2 cellular contexts compared by ENCODE assay signal in the genomic region with DNA sequence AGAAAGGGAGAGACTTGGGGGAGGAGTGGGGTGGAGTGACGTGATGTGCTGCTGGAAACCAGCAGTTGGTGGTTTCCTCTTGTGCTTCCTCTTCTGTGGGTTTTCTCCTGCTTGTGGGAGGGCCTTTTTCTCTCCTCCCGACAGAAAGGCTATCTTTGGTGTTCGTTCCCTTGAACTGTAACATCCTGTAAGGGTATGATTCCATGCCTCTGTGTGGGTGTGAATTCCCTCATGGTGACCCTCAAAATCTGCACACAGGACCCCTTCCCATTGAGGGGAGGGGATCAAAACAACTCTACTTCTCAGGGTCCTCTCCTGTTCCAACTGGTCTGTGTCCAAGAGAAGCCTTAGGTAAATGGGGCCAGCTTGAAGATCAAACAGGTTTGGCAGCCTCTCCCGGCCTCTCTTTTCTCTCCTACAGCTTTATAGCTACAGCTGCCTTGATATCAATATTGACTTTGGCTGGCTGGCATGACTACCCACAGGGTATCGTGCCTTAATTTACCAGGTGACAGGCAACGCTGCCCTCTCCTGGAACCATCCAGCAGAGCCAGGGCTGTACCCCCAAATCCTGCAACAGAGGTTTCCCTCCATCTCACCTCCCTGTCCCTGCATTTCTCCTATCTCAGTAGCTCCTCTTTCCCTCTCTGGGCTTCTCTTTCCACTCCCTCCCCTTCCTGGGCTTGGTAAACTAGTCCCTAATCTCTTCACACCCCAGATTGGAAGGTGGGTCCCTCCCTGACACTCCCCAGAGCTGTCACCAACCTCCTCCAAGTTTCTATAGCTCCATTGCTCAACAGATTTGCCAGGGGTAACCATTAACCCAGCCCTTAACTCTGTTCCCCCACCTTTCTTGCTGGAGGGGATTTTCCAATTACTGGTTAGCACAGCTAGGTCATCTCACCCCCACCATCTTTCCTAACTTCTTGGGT.
TF ChIP-seq lines count a peak whose summit lies in the region.

No MANE protein-coding gene starts in this region.

TF ChIP-seq in GM23338, 12 proteins besides CTCF, POLR2A, EP300 and RAD21 (continues in another document):
- TF ChIP-seq EZH2phosphoT487 (IDR thresholded peaks at IDR 0.05; ENCODE audit: unreplicated experiment) (no peak), POLR2AphosphoS5 (IDR thresholded peaks at IDR 0.05; ENCODE audit: low read depth) (no peak), JUNB (IDR thresholded peaks at IDR 0.05; ENCODE audit: unreplicated experiment) (no peak), STAT1 (IDR thresholded peaks at IDR 0.05; ENCODE audit: unreplicated experiment) (no peak), CREB1 (CRISPR knock-in tag; IDR thresholded peaks at IDR 0.05; ENCODE audit: low read depth) (no peak), NANOG (IDR thresholded peaks at IDR 0.05; ENCODE audit: borderline replicate concordance) (no peak), EZH2 (IDR thresholded peaks at IDR 0.05; ENCODE audit: low read depth, unreplicated experiment) (no peak), ZNF331 (CRISPR knock-in tag; IDR thresholded peaks at IDR 0.05; ENCODE audit: low read depth) (no peak), ZNF114 (CRISPR knock-in tag; IDR thresholded peaks at IDR 0.05) (no peak)
- TF ChIP-seq, protein P1, sequence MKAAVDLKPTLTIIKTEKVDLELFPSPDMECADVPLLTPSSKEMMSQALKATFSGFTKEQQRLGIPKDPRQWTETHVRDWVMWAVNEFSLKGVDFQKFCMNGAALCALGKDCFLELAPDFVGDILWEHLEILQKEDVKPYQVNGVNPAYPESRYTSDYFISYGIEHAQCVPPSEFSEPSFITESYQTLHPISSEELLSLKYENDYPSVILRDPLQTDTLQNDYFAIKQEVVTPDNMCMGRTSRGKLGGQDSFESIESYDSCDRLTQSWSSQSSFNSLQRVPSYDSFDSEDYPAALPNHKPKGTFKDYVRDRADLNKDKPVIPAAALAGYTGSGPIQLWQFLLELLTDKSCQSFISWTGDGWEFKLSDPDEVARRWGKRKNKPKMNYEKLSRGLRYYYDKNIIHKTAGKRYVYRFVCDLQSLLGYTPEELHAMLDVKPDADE (IDR thresholded peaks at IDR 0.05) = no peak
- TF ChIP-seq, protein P2, sequence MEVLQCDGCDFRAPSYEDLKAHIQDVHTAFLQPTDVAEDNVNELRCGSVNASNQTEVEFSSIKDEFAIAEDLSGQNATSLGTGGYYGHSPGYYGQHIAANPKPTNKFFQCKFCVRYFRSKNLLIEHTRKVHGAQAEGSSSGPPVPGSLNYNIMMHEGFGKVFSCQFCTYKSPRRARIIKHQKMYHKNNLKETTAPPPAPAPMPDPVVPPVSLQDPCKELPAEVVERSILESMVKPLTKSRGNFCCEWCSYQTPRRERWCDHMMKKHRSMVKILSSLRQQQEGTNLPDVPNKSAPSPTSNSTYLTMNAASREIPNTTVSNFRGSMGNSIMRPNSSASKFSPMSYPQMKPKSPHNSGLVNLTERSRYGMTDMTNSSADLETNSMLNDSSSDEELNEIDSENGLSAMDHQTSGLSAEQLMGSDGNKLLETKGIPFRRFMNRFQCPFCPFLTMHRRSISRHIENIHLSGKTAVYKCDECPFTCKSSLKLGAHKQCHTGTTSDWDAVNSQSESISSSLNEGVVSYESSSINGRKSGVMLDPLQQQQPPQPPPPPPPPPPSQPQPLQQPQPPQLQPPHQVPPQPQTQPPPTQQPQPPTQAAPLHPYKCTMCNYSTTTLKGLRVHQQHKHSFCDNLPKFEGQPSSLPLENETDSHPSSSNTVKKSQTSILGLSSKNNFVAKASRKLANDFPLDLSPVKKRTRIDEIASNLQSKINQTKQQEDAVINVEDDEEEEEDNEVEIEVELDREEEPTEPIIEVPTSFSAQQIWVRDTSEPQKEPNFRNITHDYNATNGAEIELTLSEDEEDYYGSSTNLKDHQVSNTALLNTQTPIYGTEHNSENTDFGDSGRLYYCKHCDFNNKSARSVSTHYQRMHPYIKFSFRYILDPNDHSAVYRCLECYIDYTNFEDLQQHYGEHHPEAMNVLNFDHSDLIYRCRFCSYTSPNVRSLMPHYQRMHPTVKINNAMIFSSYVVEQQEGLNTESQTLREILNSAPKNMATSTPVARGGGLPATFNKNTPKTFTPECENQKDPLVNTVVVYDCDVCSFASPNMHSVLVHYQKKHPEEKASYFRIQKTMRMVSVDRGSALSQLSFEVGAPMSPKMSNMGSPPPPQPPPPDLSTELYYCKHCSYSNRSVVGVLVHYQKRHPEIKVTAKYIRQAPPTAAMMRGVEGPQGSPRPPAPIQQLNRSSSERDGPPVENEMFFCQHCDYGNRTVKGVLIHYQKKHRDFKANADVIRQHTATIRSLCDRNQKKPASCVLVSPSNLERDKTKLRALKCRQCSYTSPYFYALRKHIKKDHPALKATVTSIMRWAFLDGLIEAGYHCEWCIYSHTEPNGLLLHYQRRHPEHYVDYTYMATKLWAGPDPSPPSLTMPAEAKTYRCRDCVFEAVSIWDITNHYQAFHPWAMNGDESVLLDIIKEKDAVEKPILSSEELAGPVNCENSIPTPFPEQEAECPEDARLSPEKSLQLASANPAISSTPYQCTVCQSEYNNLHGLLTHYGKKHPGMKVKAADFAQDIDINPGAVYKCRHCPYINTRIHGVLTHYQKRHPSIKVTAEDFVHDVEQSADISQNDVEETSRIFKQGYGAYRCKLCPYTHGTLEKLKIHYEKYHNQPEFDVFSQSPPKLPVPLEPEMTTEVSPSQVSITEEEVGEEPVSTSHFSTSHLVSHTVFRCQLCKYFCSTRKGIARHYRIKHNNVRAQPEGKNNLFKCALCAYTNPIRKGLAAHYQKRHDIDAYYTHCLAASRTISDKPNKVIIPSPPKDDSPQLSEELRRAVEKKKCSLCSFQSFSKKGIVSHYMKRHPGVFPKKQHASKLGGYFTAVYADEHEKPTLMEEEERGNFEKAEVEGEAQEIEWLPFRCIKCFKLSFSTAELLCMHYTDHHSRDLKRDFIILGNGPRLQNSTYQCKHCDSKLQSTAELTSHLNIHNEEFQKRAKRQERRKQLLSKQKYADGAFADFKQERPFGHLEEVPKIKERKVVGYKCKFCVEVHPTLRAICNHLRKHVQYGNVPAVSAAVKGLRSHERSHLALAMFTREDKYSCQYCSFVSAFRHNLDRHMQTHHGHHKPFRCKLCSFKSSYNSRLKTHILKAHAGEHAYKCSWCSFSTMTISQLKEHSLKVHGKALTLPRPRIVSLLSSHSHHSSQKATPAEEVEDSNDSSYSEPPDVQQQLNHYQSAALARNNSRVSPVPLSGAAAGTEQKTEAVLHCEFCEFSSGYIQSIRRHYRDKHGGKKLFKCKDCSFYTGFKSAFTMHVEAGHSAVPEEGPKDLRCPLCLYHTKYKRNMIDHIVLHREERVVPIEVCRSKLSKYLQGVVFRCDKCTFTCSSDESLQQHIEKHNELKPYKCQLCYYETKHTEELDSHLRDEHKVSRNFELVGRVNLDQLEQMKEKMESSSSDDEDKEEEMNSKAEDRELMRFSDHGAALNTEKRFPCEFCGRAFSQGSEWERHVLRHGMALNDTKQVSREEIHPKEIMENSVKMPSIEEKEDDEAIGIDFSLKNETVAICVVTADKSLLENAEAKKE (CRISPR knock-in tag; IDR thresholded peaks at IDR 0.05) = no peak

TF ChIP-seq in neural cell, 6 proteins besides CTCF, POLR2A, EP300 and RAD21:
- TF ChIP-seq EZH2 (IDR thresholded peaks at IDR 0.05; ENCODE audit: borderline replicate concordance, insufficient read depth, low read length, poor library complexity, severe bottlenecking) (no peak), POLR2AphosphoS5 (IDR thresholded peaks at IDR 0.05) (no peak), TAF1 (IDR thresholded peaks at IDR 0.05; ENCODE audit: low read depth) (no peak), SMC3 (conservative IDR thresholded peaks at IDR 0.05; ENCODE audit: poor library complexity) (no peak), MXI1 (conservative IDR thresholded peaks at IDR 0.05; ENCODE audit: poor library complexity, severe bottlenecking) (no peak)
- TF ChIP-seq, protein P3, sequence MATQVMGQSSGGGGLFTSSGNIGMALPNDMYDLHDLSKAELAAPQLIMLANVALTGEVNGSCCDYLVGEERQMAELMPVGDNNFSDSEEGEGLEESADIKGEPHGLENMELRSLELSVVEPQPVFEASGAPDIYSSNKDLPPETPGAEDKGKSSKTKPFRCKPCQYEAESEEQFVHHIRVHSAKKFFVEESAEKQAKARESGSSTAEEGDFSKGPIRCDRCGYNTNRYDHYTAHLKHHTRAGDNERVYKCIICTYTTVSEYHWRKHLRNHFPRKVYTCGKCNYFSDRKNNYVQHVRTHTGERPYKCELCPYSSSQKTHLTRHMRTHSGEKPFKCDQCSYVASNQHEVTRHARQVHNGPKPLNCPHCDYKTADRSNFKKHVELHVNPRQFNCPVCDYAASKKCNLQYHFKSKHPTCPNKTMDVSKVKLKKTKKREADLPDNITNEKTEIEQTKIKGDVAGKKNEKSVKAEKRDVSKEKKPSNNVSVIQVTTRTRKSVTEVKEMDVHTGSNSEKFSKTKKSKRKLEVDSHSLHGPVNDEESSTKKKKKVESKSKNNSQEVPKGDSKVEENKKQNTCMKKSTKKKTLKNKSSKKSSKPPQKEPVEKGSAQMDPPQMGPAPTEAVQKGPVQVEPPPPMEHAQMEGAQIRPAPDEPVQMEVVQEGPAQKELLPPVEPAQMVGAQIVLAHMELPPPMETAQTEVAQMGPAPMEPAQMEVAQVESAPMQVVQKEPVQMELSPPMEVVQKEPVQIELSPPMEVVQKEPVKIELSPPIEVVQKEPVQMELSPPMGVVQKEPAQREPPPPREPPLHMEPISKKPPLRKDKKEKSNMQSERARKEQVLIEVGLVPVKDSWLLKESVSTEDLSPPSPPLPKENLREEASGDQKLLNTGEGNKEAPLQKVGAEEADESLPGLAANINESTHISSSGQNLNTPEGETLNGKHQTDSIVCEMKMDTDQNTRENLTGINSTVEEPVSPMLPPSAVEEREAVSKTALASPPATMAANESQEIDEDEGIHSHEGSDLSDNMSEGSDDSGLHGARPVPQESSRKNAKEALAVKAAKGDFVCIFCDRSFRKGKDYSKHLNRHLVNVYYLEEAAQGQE (IDR thresholded peaks at IDR 0.05; ENCODE audit: borderline replicate concordance) = no peak
